In the genomic region with DNA sequence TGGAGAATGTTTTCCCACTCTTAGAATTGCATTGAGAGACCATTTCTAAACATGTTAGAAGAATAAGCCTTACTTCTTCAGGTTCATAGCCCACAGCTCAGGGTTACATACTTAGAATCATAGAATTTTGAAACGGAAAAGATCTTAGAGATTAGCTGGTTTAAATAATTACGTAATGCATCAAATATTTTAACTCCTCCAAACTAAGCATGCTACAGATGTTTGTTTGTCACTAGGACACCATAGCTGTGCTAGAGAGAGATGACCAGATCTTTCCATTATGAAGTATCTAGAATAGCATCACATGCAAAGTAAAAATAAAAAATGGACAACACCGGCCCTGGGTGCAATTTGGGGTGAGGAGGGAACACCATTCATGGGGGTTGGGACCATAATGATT, we compare ENCODE assay signal across 14 cellular contexts.
"Had no signal": no experiment of that assay in that cellular context is flagged by ENCODE, and none has a peak within 500 bp of the region (broad histone marks: within the 10 kb centered on the region; RNA-seq: fewer than 3 reads in every experiment).

No MANE protein-coding gene starts in this region.

- H3K9me3 ChIP-seq: thyroid gland had no signal

- ATAC-seq: activated T-cell treated with anti-CD3 and anti-CD28 coated beads, Interleukin-2, amount 50 U/mL, for 72 hours; effector memory CD8-positive, alpha-beta T cell; stimulated activated effector memory CD8-positive, alpha-beta T cell treated with anti-CD3 and anti-CD28 coated beads, Interleukin-12 subunit alpha, Interleukin-12 subunit beta, amount 100 ng/mL, for 72 hours had no signal

- H3K27me3 ChIP-seq: thyroid gland had no signal

- H3K27ac ChIP-seq: thyroid gland had no signal

- H3K36me3 ChIP-seq: thyroid gland had no signal

- H3K4me3 ChIP-seq: thyroid gland had no signal

- DNase-seq: activated CD4-positive, alpha-beta T cell treated with anti-CD3 and anti-CD28 coated beads, Interleukin-2, amount 10 ng/mL, durations not matched to agents 7 days and 5 days; activated CD4-positive, CD25-positive, alpha-beta regulatory T cell; activated CD8-positive, alpha-beta memory T cell treated with anti-CD3 and anti-CD28 coated beads, Interleukin-2, amount 50 U/mL, for 48 hours; activated gamma-delta T cell; activated naive CD8-positive, alpha-beta T cell treated with anti-CD3 and anti-CD28 coated beads for 36 hours; activated T-cell treated with anti-CD3 and anti-CD28 coated beads, Interleukin-2, amount 50 U/mL, for 72 hours; effector memory CD8-positive, alpha-beta T cell; erythroblast; hippocampal formation; nephron progenitor cell; stimulated activated CD4-positive, alpha-beta T cell treated with anti-CD3 and anti-CD28 coated beads, Interleukin-12 subunit alpha, Interleukin-12 subunit beta, amount 100 ng/mL, for 4 hours; stimulated activated CD4-positive, alpha-beta T cell treated with anti-CD3 and anti-CD28 coated beads, Interleukin-2, amount 100 ng/mL, for 24 hours; thyroid gland had no signal
